8 cellular contexts compared by ENCODE assay signal in the genomic region with DNA sequence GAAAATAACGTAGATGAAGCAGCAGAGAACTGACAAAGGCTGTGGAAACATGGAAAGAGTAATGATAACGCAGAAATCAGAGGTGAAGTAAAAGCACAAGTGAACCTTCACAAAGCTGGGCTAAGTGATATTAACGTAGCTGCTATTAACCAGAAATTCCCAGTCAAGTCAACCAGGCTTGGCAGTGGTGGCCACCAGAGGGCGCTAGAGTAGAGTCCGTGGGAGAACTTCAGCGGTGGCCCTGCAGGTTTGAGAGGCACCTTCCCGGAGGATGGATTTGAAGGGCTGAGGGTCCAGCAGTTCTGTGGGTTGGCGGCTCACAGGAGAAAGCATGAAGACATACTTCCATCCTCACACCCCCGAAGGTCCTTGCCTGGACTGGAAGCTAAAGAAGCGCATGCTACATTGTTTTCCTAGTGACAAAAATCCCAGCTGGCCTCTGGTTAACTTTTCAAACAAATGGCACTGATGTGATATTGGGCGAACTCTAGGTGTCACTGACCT.
DNase-seq lines count a peak whose midpoint lies in the region; ATAC-seq and TF ChIP-seq lines count a peak whose summit lies in the region.

No MANE protein-coding gene starts in this region.

- CTCF ChIA-PET in CD4-positive, alpha-beta T cell (lab: Charles Lee): interaction anchor here (0.6 to 3.3 kb wide), 32 partner anchors 9 to 559 kb away, joined by 3 to 67 read pairs (median 4); a partner anchor contains a TSS

- intact Hi-C loops in CD4-positive, alpha-beta T cell (cut with DNase I, micrococcal nuclease): loop anchor here (1.0 kb wide), 4 partner anchors 56 to 664 kb away; no protein-coding TSS in a partner anchor

- no peak overlapping the region for H3K27ac ChIP-seq in CD4-positive, alpha-beta T cell (ENCODE audit: low read depth, low read length)

- no peak overlapping the region for H3K4me3 Mint-ChIP-seq in CD4-positive, alpha-beta T cell

- no peaks in the 10 kb centered on the region for H3K36me3 ChIP-seq in kidney epithelial cell (ENCODE audit: control insufficient read depth, insufficient read depth, low read length)

- H3K27ac Mint-ChIP-seq in CD4-positive, alpha-beta T cell: no peak overlapping the region

- POLR2A ChIA-PET in CD4-positive, alpha-beta T cell (lab: Charles Lee): interaction anchor here (0.7 to 3.3 kb wide), 7 partner anchors 54 to 254 kb away, joined by 3 to 22 read pairs (median 3); no protein-coding TSS in a partner anchor

- H3K4me3 ChIP-seq in HFF-Myc (replicated peaks; ENCODE audit: low read depth, low read length): no peak overlapping the region
- H3K4me3 ChIP-seq in kidney epithelial cell (ENCODE audit: low read depth, low read length): no peak overlapping the region

- no peaks in the 10 kb centered on the region for H3K9me3 Mint-ChIP-seq in CD4-positive, alpha-beta T cell

- H3K27me3 ChIP-seq in CD4-positive, alpha-beta T cell (ENCODE audit: control insufficient read depth, insufficient read depth, low read length): no peaks in the 10 kb centered on the region
- H3K27me3 ChIP-seq in kidney epithelial cell (ENCODE audit: control insufficient read depth, insufficient read depth, low read length): no peaks in the 10 kb centered on the region

- peak; percentile 73 to 94 (median 88) for DNase-seq in CD4-positive, alpha-beta T cell
- DNase-seq in HFF-Myc (ENCODE audit: extremely low read depth, low read depth) (peak; percentile 77), NCI-H345 (lab: John Stamatoyannopoulos, UW) (peak; percentile 88), kidney epithelial cell (ENCODE audit: low read depth) (no peak)
- DNase-seq in activated CD4-positive, CD25-positive, alpha-beta regulatory T cell treated with anti-CD3 and anti-CD28 coated beads, Interleukin-2, amount 50 U/mL, for 72 hours: peak; percentile 89
- peak; percentile 72 for DNase-seq in central memory CD4-positive, alpha-beta T cell
- DNase-seq in stimulated activated CD4-positive, alpha-beta T cell treated with anti-CD3 and anti-CD28 coated beads, Interleukin-12 subunit alpha, Interleukin-12 subunit beta, amount 100 ng/mL, for 4 hours: peak; percentile 90

- peaks cover 6% of the 10 kb centered on the region for H3K4me1 Mint-ChIP-seq in CD4-positive, alpha-beta T cell (ENCODE audit: low read depth)

- ATAC-seq in CD4-positive, alpha-beta T cell (ENCODE audit: poor library complexity): peak; percentile 75
- ATAC-seq in HG03571 (IDR thresholded peaks at IDR 0.05; ENCODE audit: unreplicated experiment): no peak

- no peaks in the 10 kb centered on the region for H3K36me3 Mint-ChIP-seq in CD4-positive, alpha-beta T cell (ENCODE audit: low read depth)

- peaks cover 12% of the 10 kb centered on the region for H3K27me3 Mint-ChIP-seq in CD4-positive, alpha-beta T cell

- peak; percentile 84 for TF ChIP-seq CTCF in CD4-positive, alpha-beta T cell (IDR thresholded peaks at IDR 0.05)
- peak; percentile 91 for TF ChIP-seq CTCF in HFF-Myc (IDR thresholded peaks at IDR 0.05; ENCODE audit: low read depth, low read length, missing control alignments)
- peak; percentile 94 for TF ChIP-seq CTCF in kidney epithelial cell (IDR thresholded peaks at IDR 0.05; ENCODE audit: insufficient read depth, low read length, poor library complexity, severe bottlenecking)

- no peaks in the 10 kb centered on the region for H3K9me3 ChIP-seq in CD4-positive, alpha-beta T cell (ENCODE audit: control insufficient read depth, low read length)
